Comparison of ENCODE assay signal across 10 cellular contexts in genomic region chr3:4995500-4996053, GRCh38. TPM values are rescaled to one million over a fixed set of nuclear protein-coding genes. Genes with fewer than 3 reads are reported as not detected.
DNase-seq lines count a peak whose midpoint lies in the region; ATAC-seq, FAIRE-seq and TF ChIP-seq lines count a peak whose summit lies in the region.
"Had no signal": no experiment of that assay in that cellular context is flagged by ENCODE, and none has a peak within 500 bp of the region (broad histone marks: within the 10 kb centered on the region; RNA-seq: fewer than 3 reads in every experiment).

No MANE protein-coding gene starts in this region.

- peaks cover 4 to 6% of the 10 kb centered on the region in 2 donors for H3K4me1 ChIP-seq in breast epithelium
- no peaks in the 10 kb centered on the region for H3K4me1 ChIP-seq in lower lobe of right lung
- no peaks in the 10 kb centered on the region for H3K4me1 ChIP-seq in uterus

- ATAC-seq in activated naive CD8-positive, alpha-beta T cell treated with anti-CD3 and anti-CD28 coated beads, Interleukin-2, amount 10 ng/mL, durations not matched to agents 7 days and 5 days (ENCODE audit: low read depth): no peak
- peak; percentile 23 to 30 for ATAC-seq in lower lobe of right lung

- no peaks in the 10 kb centered on the region for H3K36me3 ChIP-seq in breast epithelium
- no peaks in the 10 kb centered on the region for H3K36me3 ChIP-seq in lower lobe of right lung
- no peaks in the 10 kb centered on the region for H3K36me3 ChIP-seq in uterus

- no peak for TF ChIP-seq POLR2A in breast epithelium (IDR thresholded peaks at IDR 0.05)
- TF ChIP-seq POLR2A in uterus (IDR thresholded peaks at IDR 0.05): no peak

- POLR2A ChIA-PET in activated naive CD8-positive, alpha-beta T cell treated with anti-CD3 and anti-CD28 coated beads, Interleukin-2, amount 10 ng/mL, durations not matched to agents 7 days and 5 days (lab: Charles Lee): interaction anchor here (0.6 to 3.5 kb wide), 2 partner anchors 11 to 59 kb away, joined by 3 to 13 read pairs; no protein-coding TSS in a partner anchor

- TF ChIP-seq CTCF in breast epithelium (IDR thresholded peaks at IDR 0.05): no peak
- TF ChIP-seq CTCF in lower lobe of right lung (IDR thresholded peaks at IDR 0.05): no peak
- no peak for TF ChIP-seq CTCF in uterus (IDR thresholded peaks at IDR 0.05)

- no peak overlapping the region for H3K4me3 ChIP-seq in breast epithelium
- no peak overlapping the region for H3K4me3 ChIP-seq in lower lobe of right lung
- no peak overlapping the region for H3K4me3 ChIP-seq in uterus
- H3K4me3 ChIP-seq: body of pancreas had no signal

- H3K9me3 Mint-ChIP-seq in activated naive CD8-positive, alpha-beta T cell treated with anti-CD3 and anti-CD28 coated beads, Interleukin-2, amount 10 ng/mL, durations not matched to agents 7 days and 5 days: no peaks in the 10 kb centered on the region
- no peaks in the 10 kb centered on the region for H3K9me3 Mint-ChIP-seq in activated naive CD8-positive, alpha-beta T cell treated with anti-CD3 and anti-CD28 coated beads for 36 hours

- intact Hi-C loops in breast epithelium (cut with DNase I; ENCODE audit: low total_unique reads) (no loop called here), lower lobe of right lung (cut with DNase I) (no loop called here), uterus (cut with DNase I; ENCODE audit: low total_unique reads) (no loop called here)

- no peaks in the 10 kb centered on the region for H3K9me3 ChIP-seq in breast epithelium
- no peaks in the 10 kb centered on the region for H3K9me3 ChIP-seq in lower lobe of right lung
- no peaks in the 10 kb centered on the region for H3K9me3 ChIP-seq in uterus
- H3K9me3 ChIP-seq: body of pancreas had no signal

- no peak for FAIRE-seq in HTR-8/SVneo (lab: Jason Lieb, UNC)

- peak overlapping the region; percentile 90 for H3K27ac ChIP-seq in breast epithelium
- H3K27ac ChIP-seq in lower lobe of right lung: no peak overlapping the region
- H3K27ac ChIP-seq in uterus: peak overlapping the region; percentile 23 to 35

- DNase-seq in activated naive CD8-positive, alpha-beta T cell treated with anti-CD3 and anti-CD28 coated beads, Interleukin-2, amount 10 ng/mL, durations not matched to agents 7 days and 5 days: no peak
- no peak for DNase-seq in activated naive CD8-positive, alpha-beta T cell treated with anti-CD3 and anti-CD28 coated beads for 36 hours
- DNase-seq in breast epithelium (ENCODE audit: low spot score in 2 of 2): no peak
- no peak for DNase-seq in lower lobe of right lung
- DNase-seq in uterus: no peak
- no peak for DNase-seq in NCI-H2196 treated with DMSO at 0.1 percent for 48 hours (lab: John Stamatoyannopoulos, UW; ENCODE audit: unreplicated experiment)
- DNase-seq in NCI-H524 (lab: John Stamatoyannopoulos, UW): no peak
- DNase-seq in HTR-8/SVneo (ENCODE audit: insufficient read length, low spot score): no peak
- DNase-seq: NCI-H1436 had no signal

- H3K4me3 Mint-ChIP-seq in activated naive CD8-positive, alpha-beta T cell treated with anti-CD3 and anti-CD28 coated beads, Interleukin-2, amount 10 ng/mL, durations not matched to agents 7 days and 5 days: no peak overlapping the region
- no peak overlapping the region for H3K4me3 Mint-ChIP-seq in activated naive CD8-positive, alpha-beta T cell treated with anti-CD3 and anti-CD28 coated beads for 36 hours

- H3K27me3 ChIP-seq in breast epithelium (no peaks in the 10 kb centered on the region), lower lobe of right lung (ENCODE audit: low read depth) (no peaks in the 10 kb centered on the region), uterus (no peaks in the 10 kb centered on the region)
- H3K27me3 ChIP-seq: body of pancreas had no signal

- H3K36me3 Mint-ChIP-seq in activated naive CD8-positive, alpha-beta T cell treated with anti-CD3 and anti-CD28 coated beads, Interleukin-2, amount 10 ng/mL, durations not matched to agents 7 days and 5 days: peaks cover 2% of the 10 kb centered on the region
- no peaks in the 10 kb centered on the region for H3K36me3 Mint-ChIP-seq in activated naive CD8-positive, alpha-beta T cell treated with anti-CD3 and anti-CD28 coated beads for 36 hours

- H3K27ac Mint-ChIP-seq in activated naive CD8-positive, alpha-beta T cell treated with anti-CD3 and anti-CD28 coated beads, Interleukin-2, amount 10 ng/mL, durations not matched to agents 7 days and 5 days: peak overlapping the region; percentile 13
- no peak overlapping the region for H3K27ac Mint-ChIP-seq in activated naive CD8-positive, alpha-beta T cell treated with anti-CD3 and anti-CD28 coated beads for 36 hours

- no peaks in the 10 kb centered on the region for H3K27me3 Mint-ChIP-seq in activated naive CD8-positive, alpha-beta T cell treated with anti-CD3 and anti-CD28 coated beads, Interleukin-2, amount 10 ng/mL, durations not matched to agents 7 days and 5 days
- no peaks in the 10 kb centered on the region for H3K27me3 Mint-ChIP-seq in activated naive CD8-positive, alpha-beta T cell treated with anti-CD3 and anti-CD28 coated beads for 36 hours

- H3K4me1 Mint-ChIP-seq in activated naive CD8-positive, alpha-beta T cell treated with anti-CD3 and anti-CD28 coated beads, Interleukin-2, amount 10 ng/mL, durations not matched to agents 7 days and 5 days: peaks cover 33% of the 10 kb centered on the region
- H3K4me1 Mint-ChIP-seq in activated naive CD8-positive, alpha-beta T cell treated with anti-CD3 and anti-CD28 coated beads for 36 hours: peaks cover 18% of the 10 kb centered on the region

RNA-seq across cellular contexts. Expression of gene BHLHE40, which starts 16.3 kb away (rescaled TPM):
- total RNA-seq in activated naive CD8-positive, alpha-beta T cell treated with anti-CD3 and anti-CD28 coated beads, Interleukin-2, amount 10 ng/mL, durations not matched to agents 7 days and 5 days: 100 to 1,000 TPM; 208 to 225 TPM
- 100 to 1,000 TPM; 292 to 294 TPM for total RNA-seq in activated naive CD8-positive, alpha-beta T cell treated with anti-CD3 and anti-CD28 coated beads for 36 hours
- total RNA-seq in breast epithelium (100 to 1,000 TPM in 2 of 3 donors, 10 to 100 TPM in 1; 13.8 to 177 (median 135) TPM), lower lobe of right lung (84.8 TPM), uterus (10 to 100 TPM; 11.4 to 84.2 (median 28.1) TPM)
